Comparison of ENCODE assay signal across 14 cellular contexts in genomic region chr4:20809796-20810195, GRCh38.
DNase-seq lines count a peak whose midpoint lies in the region; ATAC-seq, FAIRE-seq and TF ChIP-seq lines count a peak whose summit lies in the region.
"Had no signal": no experiment of that assay in that cellular context is flagged by ENCODE, and none has a peak within 500 bp of the region (broad histone marks: within the 10 kb centered on the region; RNA-seq: fewer than 3 reads in every experiment).

No MANE protein-coding gene starts in this region.

- TF ChIP-seq EP300 in HepG2 (IDR thresholded peaks at IDR 0.05; ENCODE audit: low read depth in 2 of 2, low read length in 2 of 2): no peak
- no peak for TF ChIP-seq EP300 in HepG2 (CRISPR knock-in tag; IDR thresholded peaks at IDR 0.05; ENCODE audit: borderline replicate concordance)

- no TSS peak for BruUV-seq in HepG2 (replicated peaks; lab: Mats Ljungman, UMichigan)

- no peaks in the 10 kb centered on the region for H3K79me2 ChIP-seq in HepG2 (ENCODE audit: insufficient read depth, low read length)

- H3K4me2 ChIP-seq in HepG2 (ENCODE audit: low read depth, low read length): no peak overlapping the region

- no peak overlapping the region for H3K9ac ChIP-seq in HepG2 (ENCODE audit: insufficient read depth, low read depth, low read length)

- H3K4me3 ChIP-seq in HepG2 (replicated peaks in 1 of 3; ENCODE audit: insufficient read depth in 1 of 3, low read depth in 2 of 3, low read length in 3 of 3): no peak overlapping the region
- H3K4me3 ChIP-seq in right lobe of liver: no peak overlapping the region

- intact Hi-C loops in HepG2 (cut with micrococcal nuclease; ENCODE audit: unreplicated experiment) (no loop called here), right lobe of liver (cut with DNase I) (no loop called here)

- H2AFZ ChIP-seq in HepG2 (ENCODE audit: low read length): no peak overlapping the region

- DNase-seq in HepG2 (ENCODE audit: low spot score) (peak; percentile 6), right lobe of liver (no peak), RWPE1 (ENCODE audit: low spot score) (peak; percentile 83), iris pigment epithelial cell (ENCODE audit: low read depth) (peak; percentile 31), cerebellar nuclear complex (lab: John Stamatoyannopoulos, UW) (no peak), NCI-H1048 (lab: John Stamatoyannopoulos, UW) (no peak)
- DNase-seq in NK-92 treated with Interleukin-12 subunit alpha and Interleukin-12 subunit beta, amount 100 ng/mL, for 24 hours (lab: John Stamatoyannopoulos, UW): no peak
- DNase-seq: activated CD4-positive, alpha-beta T cell treated with anti-CD3 and anti-CD28 coated beads, Interleukin-2, amount 50 U/mL, for 48 hours; amniotic stem cell; posterior cingulate gyrus; SHP77 treated with DMSO at 0.1 percent for 48 hours; substantia nigra; T-helper 9 cell had no signal

- H3K4me1 ChIP-seq in HepG2 (ENCODE audit: insufficient read depth, low read length) (no peaks in the 10 kb centered on the region), right lobe of liver (no peaks in the 10 kb centered on the region)

- FAIRE-seq in HepG2 (lab: Jason Lieb, UNC): no peak

- H3K27ac ChIP-seq in HepG2 (ENCODE audit: extremely low read length, insufficient read depth, low read length) (no peak overlapping the region), right lobe of liver (no peak overlapping the region), RWPE1 (peak overlapping the region; percentile 64)

- CTCF ChIA-PET in HepG2 (lab: Yijun Ruan, JAX; ENCODE audit: low intra/inter-chr PET ratio, low total read pairs) (no interaction called here), RWPE1 (lab: Yijun Ruan, JAX) (no interaction called here)

- no peaks in the 10 kb centered on the region for H4K20me1 ChIP-seq in HepG2 (ENCODE audit: insufficient read depth, low read length)

- no peak for TF ChIP-seq POLR2A in HepG2 (IDR thresholded peaks at IDR 0.05; ENCODE audit: insufficient read depth in 1 of 2, low read depth in 2 of 2, low read length in 2 of 2)
- no peak for TF ChIP-seq POLR2A in right lobe of liver (IDR thresholded peaks at IDR 0.05)

- no peak for TF ChIP-seq CTCF in HepG2 (CRISPR knock-in tag; IDR thresholded peaks at IDR 0.05)
- no peak for TF ChIP-seq CTCF in right lobe of liver (IDR thresholded peaks at IDR 0.05)
- no peak for TF ChIP-seq CTCF in RWPE1 (conservative IDR thresholded peaks at IDR 0.05; ENCODE audit: low read depth)

- H3K36me3 ChIP-seq in HepG2 (replicated peaks in 1 of 2; ENCODE audit: control insufficient read depth in 1 of 2, insufficient read depth in 2 of 2, low read length in 2 of 2) (no peaks in the 10 kb centered on the region), right lobe of liver (no peaks in the 10 kb centered on the region)

- ATAC-seq in HepG2 (peak; percentile 40; the same call in 1 of the 3 replicates), right lobe of liver (no peak)
- no peak for ATAC-seq in activated CD4-positive, CD25-positive, alpha-beta regulatory T cell treated with anti-CD3 and anti-CD28 coated beads, Interleukin-2, amount 50 U/mL, for 24 hours

- H3K9me3 ChIP-seq in HepG2 (ENCODE audit: low read length): peaks cover 4% of the 10 kb centered on the region; the same call in 1 of the 2 replicates
- H3K9me3 ChIP-seq in right lobe of liver: no peaks in the 10 kb centered on the region

- POLR2A ChIA-PET in HepG2 (lab: Yijun Ruan, JAX) (no interaction called here), RWPE1 (lab: Yijun Ruan, JAX; ENCODE audit: low non-redundant PET) (no interaction called here)

- H3K27me3 ChIP-seq in HepG2 (ENCODE audit: control insufficient read depth in 1 of 2, insufficient read depth in 2 of 2, low read length in 2 of 2): no peaks in the 10 kb centered on the region
- no peaks in the 10 kb centered on the region for H3K27me3 ChIP-seq in right lobe of liver

- no peak for TF ChIP-seq RAD21 in HepG2 (CRISPR knock-in tag; IDR thresholded peaks at IDR 0.05)

- in situ Hi-C loops in HepG2 (cut with HindIII; ENCODE audit: extremely low pct_ligation_motif_present, low pct_unique_long_range_greater_than_20kb): no loop called here

- 0% methylated on average over 3 of the region's 3 CpGs for WGBS in HepG2 (ENCODE audit: low lambda C conversion rate)
- 11% methylated on average over 3 of the region's 3 CpGs for WGBS in right lobe of liver (ENCODE audit: insufficient coverage, low coverage, low lambda C conversion rate, missing lambda C conversion rate)

TF ChIP-seq in HepG2, 621 proteins besides CTCF, POLR2A, EP300 and RAD21:
- TF ChIP-seq SIN3B (IDR thresholded peaks at IDR 0.05; ENCODE audit: low read length): no peak
- no peak for TF ChIP-seq SP4 (CRISPR knock-in tag; IDR thresholded peaks at IDR 0.05)
- TF ChIP-seq ZNF597 (CRISPR knock-in tag; IDR thresholded peaks at IDR 0.05): no peak
- no peak for TF ChIP-seq ZNF143 (CRISPR knock-in tag; IDR thresholded peaks at IDR 0.05)
- no peak for TF ChIP-seq DDIT3 (CRISPR knock-in tag; IDR thresholded peaks at IDR 0.05)
- TF ChIP-seq BHLHE40 (IDR thresholded peaks at IDR 0.05; ENCODE audit: low read length): peak; percentile 78
- TF ChIP-seq BRCA1 (CRISPR knock-in tag; IDR thresholded peaks at IDR 0.05): no peak
- peak; percentile 61 for TF ChIP-seq FOSL2 (CRISPR knock-in tag; IDR thresholded peaks at IDR 0.05)

Comparison
In these comparisons a context has a peak if more than half of its experiments do, and no peak if none do; other contexts are left out.
1. DNase-seq: peak in HepG2 (single experiment), RWPE1 (single experiment) and iris pigment epithelial cell (single experiment); none in right lobe of liver (0 of 3), cerebellar nuclear complex (0 of 2), NCI-H1048 (single experiment) and NK-92 treated with Interleukin-12 subunit alpha and Interleukin-12 subunit beta, amount 100 ng/mL, for 24 hours (single experiment).